18 cellular contexts compared by ENCODE assay signal in the genomic region with DNA sequence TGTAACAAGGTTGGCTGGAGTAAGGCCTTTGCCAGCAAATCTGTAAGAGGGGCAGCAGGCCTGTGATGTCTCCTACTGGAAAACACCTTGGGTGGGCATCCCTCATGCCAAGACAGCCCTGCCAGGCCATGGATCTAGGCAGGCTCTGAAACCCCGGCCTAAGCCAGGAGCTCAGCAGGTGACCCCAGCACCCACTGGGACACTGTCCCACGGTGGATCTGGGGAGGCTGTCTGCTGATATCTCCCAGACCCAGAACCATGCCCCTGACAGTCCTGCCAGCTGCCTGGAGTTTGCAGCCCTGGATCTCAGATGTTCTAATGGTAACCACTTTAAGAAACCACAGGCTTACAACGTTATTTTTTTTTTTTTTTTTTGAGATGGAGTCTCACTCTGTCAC.
DNase-seq lines count a peak whose midpoint lies in the region; ATAC-seq and TF ChIP-seq lines count a peak whose summit lies in the region.
"Had no signal": no experiment of that assay in that cellular context is flagged by ENCODE, and none has a peak within 500 bp of the region (broad histone marks: within the 10 kb centered on the region; RNA-seq: fewer than 3 reads in every experiment).

No MANE protein-coding gene starts in this region.

- H3K9me3 ChIP-seq in heart left ventricle (no peaks in the 10 kb centered on the region), right atrium auricular region (no peaks in the 10 kb centered on the region), left lung (no peaks in the 10 kb centered on the region)
- H3K9me3 ChIP-seq: A549 had no signal

- no peaks in the 10 kb centered on the region for H3K9me3 Mint-ChIP-seq in activated CD8-positive, alpha-beta T cell treated with anti-CD3 and anti-CD28 coated beads, Interleukin-2, amount 10 ng/mL, durations not matched to agents 7 days and 5 days (ENCODE audit: insufficient read depth)
- H3K9me3 Mint-ChIP-seq: IgD-negative memory B cell had no signal

- WGBS in heart left ventricle, 4 donors, result 58 to 62% (median 60%) methylated on average over 2 to 3 of the region's 3 CpGs

- peak overlapping the region in 1 of 12 donors; percentile 13 for H3K27ac ChIP-seq in heart left ventricle
- no peak overlapping the region for H3K27ac ChIP-seq in right atrium auricular region
- H3K27ac ChIP-seq in left lung, result peak overlapping the region in 1 of 2 donors; percentile 36
- H3K27ac ChIP-seq: RWPE1 had no signal

- ATAC-seq in heart left ventricle, result peak in 3 of 4 donors; percentile 50 to 55 (median 52)
- no peak for ATAC-seq in activated CD8-positive, alpha-beta T cell treated with anti-CD3 and anti-CD28 coated beads, Interleukin-2, amount 10 ng/mL, durations not matched to agents 7 days and 5 days
- ATAC-seq in left lung, result peak; percentile 3
- ATAC-seq in HG02763 (IDR thresholded peaks at IDR 0.05; ENCODE audit: unreplicated experiment), result no peak
- ATAC-seq: A549 had no signal

- H3K27ac Mint-ChIP-seq in activated CD8-positive, alpha-beta T cell treated with anti-CD3 and anti-CD28 coated beads, Interleukin-2, amount 10 ng/mL, durations not matched to agents 7 days and 5 days, result peak overlapping the region; percentile 61

- H3K4me3 ChIP-seq in heart left ventricle, result no peak overlapping the region
- H3K4me3 ChIP-seq in right atrium auricular region, result no peak overlapping the region
- H3K4me3 ChIP-seq in left lung, result no peak overlapping the region
- H3K4me3 ChIP-seq: A549 had no signal

- no peak for TF ChIP-seq POLR2A in heart left ventricle (IDR thresholded peaks at IDR 0.05)

- POLR2A ChIA-PET in activated CD8-positive, alpha-beta T cell treated with anti-CD3 and anti-CD28 coated beads, Interleukin-2, amount 10 ng/mL, durations not matched to agents 7 days and 5 days (lab: Charles Lee), result no interaction called here

- H3K4me3 Mint-ChIP-seq in activated CD8-positive, alpha-beta T cell treated with anti-CD3 and anti-CD28 coated beads, Interleukin-2, amount 10 ng/mL, durations not matched to agents 7 days and 5 days, result no peak overlapping the region
- H3K4me3 Mint-ChIP-seq: CD14-positive monocyte had no signal

- CTCF ChIA-PET in activated CD8-positive, alpha-beta T cell treated with anti-CD3 and anti-CD28 coated beads, Interleukin-2, amount 10 ng/mL, durations not matched to agents 7 days and 5 days (lab: Charles Lee), result no interaction called here

- peaks cover 4% of the 10 kb centered on the region for H3K36me3 Mint-ChIP-seq in activated CD8-positive, alpha-beta T cell treated with anti-CD3 and anti-CD28 coated beads, Interleukin-2, amount 10 ng/mL, durations not matched to agents 7 days and 5 days (ENCODE audit: low read depth)
- H3K36me3 Mint-ChIP-seq: IgD-negative memory B cell had no signal

- H3K36me3 ChIP-seq in heart left ventricle, result peaks cover 0 to 27% (median 20%) of the 10 kb centered on the region in 9 donors
- peaks cover 23% of the 10 kb centered on the region for H3K36me3 ChIP-seq in right atrium auricular region
- H3K36me3 ChIP-seq in left lung, result peaks cover 0 to 28% of the 10 kb centered on the region in 2 donors

- DNase-seq in heart left ventricle (no peak), right atrium auricular region (ENCODE audit: low spot score) (no peak), left lung (no peak), NCI-H748 treated with DMSO at 0.1 percent for 48 hours (lab: John Stamatoyannopoulos, UW) (no peak), anterior cingulate cortex (lab: John Stamatoyannopoulos, UW) (no peak)
- DNase-seq in activated CD8-positive, alpha-beta T cell treated with anti-CD3 and anti-CD28 coated beads, Interleukin-2, amount 10 ng/mL, durations not matched to agents 7 days and 5 days, result no peak
- DNase-seq: DMS79; HCEC 1CT; MV-4-11; NCI-H1417 treated with DMSO at 0.1 percent for 48 hours; NCI-H2081 treated with DMSO at 0.1 percent for 48 hours; NCI-H526; NK-92 treated with Interleukin-12 subunit alpha and Interleukin-12 subunit beta, amount 100 ng/mL, for 24 hours had no signal

- H3K4me1 ChIP-seq in heart left ventricle (peaks cover 0 to 17% (median 2%) of the 10 kb centered on the region in 12 donors), right atrium auricular region (no peaks in the 10 kb centered on the region), left lung (peaks cover 0 to 32% of the 10 kb centered on the region in 2 donors)

- TF ChIP-seq CTCF in heart left ventricle (IDR thresholded peaks at IDR 0.05) (no peak), right atrium auricular region (IDR thresholded peaks at IDR 0.05) (no peak), left lung (IDR thresholded peaks at IDR 0.05) (no peak)

- no peaks in the 10 kb centered on the region for H3K27me3 Mint-ChIP-seq in activated CD8-positive, alpha-beta T cell treated with anti-CD3 and anti-CD28 coated beads, Interleukin-2, amount 10 ng/mL, durations not matched to agents 7 days and 5 days (ENCODE audit: low read depth)
- H3K27me3 Mint-ChIP-seq: IgD-negative memory B cell had no signal

- peaks cover 50% of the 10 kb centered on the region for H3K4me1 Mint-ChIP-seq in activated CD8-positive, alpha-beta T cell treated with anti-CD3 and anti-CD28 coated beads, Interleukin-2, amount 10 ng/mL, durations not matched to agents 7 days and 5 days (ENCODE audit: low read depth)

- intact Hi-C loops in heart left ventricle (cut with DNase I), result no loop called here
- intact Hi-C loops in left lung (cut with DNase I), result no loop called here

- H3K27me3 ChIP-seq in heart left ventricle (no peaks in the 10 kb centered on the region), right atrium auricular region (no peaks in the 10 kb centered on the region), left lung (no peaks in the 10 kb centered on the region)

Comparison
In these comparisons a context has a peak if more than half of its experiments do, and no peak if none do; other contexts are left out.
1. ATAC-seq: peak in heart left ventricle (3 of 4) and left lung (single experiment); none in activated CD8-positive, alpha-beta T cell treated with anti-CD3 and anti-CD28 coated beads, Interleukin-2, amount 10 ng/mL, durations not matched to agents 7 days and 5 days (single experiment) and HG02763 (single experiment).